In genomic region chr9:90423661-90424193, GRCh38 we compare ENCODE assay signal across 17 cellular contexts.
A peak's percentile ranks its signal among the peaks of the same experiment; 100 is the strongest.
DNase-seq lines count a peak whose midpoint lies in the region; ATAC-seq and TF ChIP-seq lines count a peak whose summit lies in the region.
"Had no signal": no experiment of that assay in that cellular context is flagged by ENCODE, and none has a peak within 500 bp of the region (broad histone marks: within the 10 kb centered on the region; RNA-seq: fewer than 3 reads in every experiment).

No MANE protein-coding gene starts in this region.

- peak; percentile 52 for DNase-seq in HT1080 (ENCODE audit: low read depth)
- peak; percentile 12 for DNase-seq in astrocyte of the spinal cord (ENCODE audit: low read depth, low spot score)
- DNase-seq in left kidney (ENCODE audit: low read depth, low spot score) = peak; percentile 22
- no peak for DNase-seq in NCI-H2029 (lab: John Stamatoyannopoulos, UW)
- DNase-seq in spleen = no peak
- DNase-seq in foreskin fibroblast = no peak
- DNase-seq: activated CD8-positive, alpha-beta memory T cell treated with anti-CD3 and anti-CD28 coated beads, Interleukin-2, amount 50 U/mL, for 48 hours; activated effector memory CD4-positive, alpha-beta T cell treated with Interleukin-2 at 50 U/mL for 16 hours; AML-193; EL; hippocampal formation; right cardiac atrium; SIG-M5; T-helper 1 cell; WERI-Rb-1 had no signal

- WGBS in spleen, 5 donors = 70 to 85% (median 76%) methylated on average over 10 of the region's 10 CpGs

- in situ Hi-C loops in astrocyte of the spinal cord (cut with HindIII; ENCODE audit: low sequenced_read_pairs) = no loop called here

- no peak overlapping the region for H3K27ac ChIP-seq in spleen
- H3K27ac ChIP-seq: breast epithelium, WERI-Rb-1 had no signal

- intact Hi-C loops in spleen (cut with DNase I; ENCODE audit: low total_unique reads) = no loop called here

- no peaks in the 10 kb centered on the region for H3K4me1 ChIP-seq in spleen
- H3K4me1 ChIP-seq: breast epithelium had no signal

- H3K4me3 ChIP-seq in astrocyte of the spinal cord (ENCODE audit: low read depth, low read length) (no peak overlapping the region), spleen (no peak overlapping the region), foreskin fibroblast (ENCODE audit: low read depth in 1 of 2, low read length in 2 of 2) (no peak overlapping the region)
- H3K4me3 ChIP-seq: breast epithelium had no signal

- TF ChIP-seq POLR2A in spleen (IDR thresholded peaks at IDR 0.05) = no peak

- TF ChIP-seq CTCF in astrocyte of the spinal cord (IDR thresholded peaks at IDR 0.05; ENCODE audit: low read depth, low read length) (no peak), spleen (IDR thresholded peaks at IDR 0.05 in 8 of 11, conservative IDR thresholded peaks at IDR 0.05 in 3 of 11) (no peak), foreskin fibroblast (IDR thresholded peaks at IDR 0.05; ENCODE audit: low read depth, low read length) (no peak)

- H3K9me3 ChIP-seq in spleen = no peaks in the 10 kb centered on the region
- H3K9me3 ChIP-seq: breast epithelium had no signal

- H3K36me3 ChIP-seq in spleen = no peaks in the 10 kb centered on the region
- H3K36me3 ChIP-seq: breast epithelium, WERI-Rb-1 had no signal

- peaks cover 0 to 15% (median 0%) of the 10 kb centered on the region in 7 donors for H3K27me3 ChIP-seq in spleen (replicated peaks in 1 of 7)
- H3K27me3 ChIP-seq: breast epithelium had no signal

- ATAC-seq in GM21717 (IDR thresholded peaks at IDR 0.05; ENCODE audit: unreplicated experiment) = no peak
- ATAC-seq: right cardiac atrium had no signal

Comparison
In these comparisons a context has a peak if more than half of its experiments do, and no peak if none do; other contexts are left out.
1. DNase-seq: peak in HT1080 (single experiment), astrocyte of the spinal cord (single experiment) and left kidney (single experiment); none in NCI-H2029 (single experiment), spleen (single experiment) and foreskin fibroblast (0 of 2).